Comparison of ENCODE assay signal across 10 cellular contexts in genomic region chr17:36937001-36937960, GRCh38. TPM values are rescaled to one million over a fixed set of nuclear protein-coding genes. Genes with fewer than 3 reads are reported as not detected.
DNase-seq lines count a peak whose midpoint lies in the region; TF ChIP-seq lines count a peak whose summit lies in the region.
"Had no signal": no experiment of that assay in that cellular context is flagged by ENCODE, and none has a peak within 500 bp of the region (broad histone marks: within the 10 kb centered on the region; RNA-seq: fewer than 3 reads in every experiment).

Gene LHX1, plus strand, starts transcription at chr17:36937475. Its CDS starts 723 bp downstream, at chr17:36938198.

- H3K27ac ChIP-seq in VCaP (peak within 1 kb of the TSS; percentile 50; the same call in 1 of the 2 replicates), subcutaneous abdominal adipose tissue (ENCODE audit: low read depth, low read length) (no peak within 1 kb of the TSS)
- H3K27ac ChIP-seq: ovary had no signal

- intact Hi-C loops in posterior vena cava (cut with DNase I): no loop called here

- H3K9ac ChIP-seq in subcutaneous abdominal adipose tissue (ENCODE audit: low read length in 5 of 5): no peak within 1 kb of the TSS

- no peaks in the 10 kb centered on the region for H3K36me3 ChIP-seq in subcutaneous abdominal adipose tissue (ENCODE audit: control insufficient read depth in 5 of 5, insufficient read depth in 5 of 5, low read length in 5 of 5)
- H3K36me3 ChIP-seq: ovary had no signal

- no peaks in the 10 kb centered on the region for H3K9me3 ChIP-seq in subcutaneous abdominal adipose tissue (ENCODE audit: control insufficient read depth in 5 of 5, low read length in 5 of 5)
- H3K9me3 ChIP-seq: ovary had no signal

- H3K4me3 ChIP-seq in iPS-11a (ENCODE audit: low read depth, low read length) (peak within 1 kb of the TSS; percentile 39), subcutaneous abdominal adipose tissue (ENCODE audit: low read depth in 1 of 5, low read length in 5 of 5) (peak within 1 kb of the TSS in 4 of 5 donors; percentile 21 to 51 (median 26))
- H3K4me3 ChIP-seq: ovary had no signal

- H3K27me3 ChIP-seq in subcutaneous abdominal adipose tissue (ENCODE audit: control insufficient read depth in 5 of 5, insufficient read depth in 4 of 5, low read length in 5 of 5): peaks cover 89 to 97% (median 94%) of the 10 kb centered on the region in 5 donors

- peak; percentile 69 for DNase-seq in activated CD8-positive, alpha-beta memory T cell treated with anti-CD3 and anti-CD28 coated beads for 24 hours
- no peak for DNase-seq in activated CD8-positive, alpha-beta memory T cell treated with anti-CD3 and anti-CD28 coated beads, Interleukin-2, amount 50 U/mL, for 4 hours
- no peak for DNase-seq in putamen (ENCODE audit: low spot score)
- no peak for DNase-seq in NCI-H345 treated with DMSO at 0.1 percent for 48 hours (lab: John Stamatoyannopoulos, UW; ENCODE audit: unreplicated experiment)
- DNase-seq in posterior vena cava (ENCODE audit: low spot score): no peak
- DNase-seq: ovary had no signal

- TF ChIP-seq CTCF in VCaP (conservative IDR thresholded peaks at IDR 0.05): no peak

- H3K4me1 ChIP-seq in subcutaneous abdominal adipose tissue (ENCODE audit: control insufficient read depth in 5 of 5, insufficient read depth in 5 of 5, low read length in 5 of 5): peaks cover 5 to 77% (median 72%) of the 10 kb centered on the region in 5 donors

RNA-seq across cellular contexts. Expression of gene LHX1, which starts in this region (rescaled TPM):
- total RNA-seq in posterior vena cava: not detected
- total RNA-seq: activated naive CD4-positive, alpha-beta T cell treated with anti-CD3 and anti-CD28 coated beads, Interleukin-2, amount 50 U/mL, for 72 hours had no signal
